ENCODE assay signal across 23 cellular contexts in genomic region chr2:229202646-229203045, GRCh38.
DNase-seq lines count a peak whose midpoint lies in the region; ATAC-seq and TF ChIP-seq lines count a peak whose summit lies in the region.
"Had no signal": no experiment of that assay in that cellular context is flagged by ENCODE, and none has a peak within 500 bp of the region (broad histone marks: within the 10 kb centered on the region; RNA-seq: fewer than 3 reads in every experiment).

No MANE protein-coding gene starts in this region.

- no peak overlapping the region for H3K4ac ChIP-seq in IMR-90 (ENCODE audit: low read depth, low read length)

- no peak overlapping the region for H2AK5ac ChIP-seq in IMR-90 (ENCODE audit: low read depth, low read length)

- CTCF ChIA-PET in IMR-90 (lab: Yijun Ruan, JAX), result no interaction called here

- H4K5ac ChIP-seq in IMR-90 (ENCODE audit: low read depth, low read length), result no peak overlapping the region

- no peak overlapping the region for H3K4me2 ChIP-seq in IMR-90 (ENCODE audit: low read depth, low read length)
- H3K4me2 ChIP-seq in fibroblast of lung (ENCODE audit: extremely low read depth, insufficient read depth, low read length), result no peak overlapping the region
- H3K4me2 ChIP-seq: SK-N-SH had no signal

- H3K79me1 ChIP-seq in IMR-90 (ENCODE audit: low read depth in 1 of 2, low read length in 2 of 2), result no peaks in the 10 kb centered on the region

- H3K18ac ChIP-seq in IMR-90 (ENCODE audit: low read depth, low read length), result no peak overlapping the region

- BruUV-seq in IMR-90 (replicated peaks; lab: Mats Ljungman, UMichigan), result no TSS peak

- no peaks in the 10 kb centered on the region for H3K36me3 Mint-ChIP-seq in activated T-helper 17 cell treated with anti-CD3 and anti-CD28 coated beads, Interleukin-2, amount 50 U/mL, for 72 hours (ENCODE audit: low read depth)

- no CpG with 5 or more reads among the region's 1 CpG for WGBS in IMR-90 (ENCODE audit: extremely low coverage in 2 of 2, insufficient read length in 1 of 2), 2 experiments

- peak; percentile 4 for DNase-seq in IMR-90
- peak; percentile 13 to 42 for DNase-seq in fibroblast of lung (ENCODE audit: low read depth in 2 of 2)
- DNase-seq in iris pigment epithelial cell (ENCODE audit: low read depth), result peak; percentile 74
- DNase-seq in AG08396 (ENCODE audit: low spot score), result no peak
- DNase-seq in activated CD4-positive, alpha-beta T cell treated with anti-CD3 and anti-CD28 coated beads for 4 hours, result no peak
- no peak for DNase-seq in lower lobe of right lung
- DNase-seq: Calu3, DMS153, DND-41, GM23248, H9, HFFc6, KBM-7, MG63, NCI-H1105 treated with DMSO at 0.1 percent for 48 hours, NCI-H146, NCI-H1930, NCI-H2107, NCI-H524, NCI-H774, PC-3, SK-N-SH had no signal

- H3K9me1 ChIP-seq in IMR-90 (ENCODE audit: insufficient read depth, low read length), result no peaks in the 10 kb centered on the region

- H2BK5ac ChIP-seq in IMR-90 (ENCODE audit: low read depth, low read length, poor library complexity, severe bottlenecking), result no peak overlapping the region

- POLR2A ChIA-PET in IMR-90 (lab: Charles Lee; ENCODE audit: unreplicated experiment), result no interaction called here

- H3K27ac Mint-ChIP-seq in activated T-helper 17 cell treated with anti-CD3 and anti-CD28 coated beads, Interleukin-2, amount 50 U/mL, for 72 hours, result no peak overlapping the region
- H3K27ac Mint-ChIP-seq: H9, HFFc6 had no signal

- H3K36me3 ChIP-seq in IMR-90 (ENCODE audit: control insufficient read depth, insufficient read depth, low read length) (no peaks in the 10 kb centered on the region), fibroblast of lung (ENCODE audit: control insufficient read depth, insufficient read depth, low read length) (no peaks in the 10 kb centered on the region), lower lobe of right lung (no peaks in the 10 kb centered on the region)

- H3K27me3 ChIP-seq in IMR-90 (ENCODE audit: control insufficient read depth, insufficient read depth, low read length), result no peaks in the 10 kb centered on the region
- no peaks in the 10 kb centered on the region for H3K27me3 ChIP-seq in fibroblast of lung (ENCODE audit: control insufficient read depth, insufficient read depth, low read length)
- H3K27me3 ChIP-seq in lower lobe of right lung (ENCODE audit: low read depth), result no peaks in the 10 kb centered on the region
- H3K27me3 ChIP-seq: MG63 had no signal

- no peak for TF ChIP-seq POLR2A in IMR-90 (IDR thresholded peaks at IDR 0.05; ENCODE audit: low read depth, low read length)

- no peak overlapping the region for H3K23ac ChIP-seq in IMR-90 (ENCODE audit: low read depth, low read length)

- H4K20me1 ChIP-seq in IMR-90 (ENCODE audit: insufficient read depth, low read length) (no peaks in the 10 kb centered on the region), fibroblast of lung (ENCODE audit: control insufficient read depth, extremely low read depth, insufficient read depth, low read length) (no peaks in the 10 kb centered on the region)

- H3K27ac ChIP-seq in IMR-90 (ENCODE audit: insufficient read depth, low read length) (no peak overlapping the region), fibroblast of lung (ENCODE audit: insufficient read depth, low read length) (no peak overlapping the region), lower lobe of right lung (no peak overlapping the region)
- H3K27ac ChIP-seq: GM23248 had no signal

- no peak overlapping the region for H2AK9ac ChIP-seq in IMR-90 (replicated peaks; ENCODE audit: low read depth, low read length, poor library complexity)

- H2BK15ac ChIP-seq in IMR-90 (ENCODE audit: low read depth, low read length), result no peak overlapping the region

- in situ Hi-C loops in IMR-90 (cut with MboI; ENCODE audit: low sequenced_read_pairs), result no loop called here

- no peaks in the 10 kb centered on the region for H3K4me1 ChIP-seq in IMR-90 (ENCODE audit: control insufficient read depth, insufficient read depth, low read length)
- H3K4me1 ChIP-seq in fibroblast of lung (ENCODE audit: control insufficient read depth, extremely low read depth, insufficient read depth, low read length), result no peaks in the 10 kb centered on the region
- H3K4me1 ChIP-seq in lower lobe of right lung, result peaks cover 5% of the 10 kb centered on the region

- H3K56ac ChIP-seq in IMR-90 (ENCODE audit: extremely low read depth, insufficient read depth, low read length), result no peak overlapping the region

- peaks cover 12% of the 10 kb centered on the region for H3K9me3 Mint-ChIP-seq in activated T-helper 17 cell treated with anti-CD3 and anti-CD28 coated beads, Interleukin-2, amount 50 U/mL, for 72 hours
- H3K9me3 Mint-ChIP-seq: H9, HFFc6 had no signal

- TF ChIP-seq CTCF in IMR-90 (conservative IDR thresholded peaks at IDR 0.05; ENCODE audit: low read depth, low read length) (no peak), fibroblast of lung (conservative IDR thresholded peaks at IDR 0.05 in 1 of 2, IDR thresholded peaks at IDR 0.05 in 1 of 2; ENCODE audit: low read depth in 1 of 2, low read length in 2 of 2) (no peak), lower lobe of right lung (IDR thresholded peaks at IDR 0.05) (no peak)

- H3K79me2 ChIP-seq in fibroblast of lung (ENCODE audit: control insufficient read depth, insufficient read depth, low read length), result no peaks in the 10 kb centered on the region

- dilution Hi-C loops in IMR-90 (cut with HindIII; ENCODE audit: low sequenced_read_pairs, unreplicated experiment), result no loop called here

- ATAC-seq in IMR-90 (ENCODE audit: low read depth) (peak; percentile 24), lower lobe of right lung (no peak)
- ATAC-seq in activated T-helper 17 cell treated with anti-CD3 and anti-CD28 coated beads, Interleukin-2, amount 50 U/mL, for 72 hours (replicated peaks), result no peak
- ATAC-seq: PC-3 had no signal

- H3K4me3 Mint-ChIP-seq in activated T-helper 17 cell treated with anti-CD3 and anti-CD28 coated beads, Interleukin-2, amount 50 U/mL, for 72 hours, result no peak overlapping the region
- H3K4me3 Mint-ChIP-seq: H9, HFFc6 had no signal

- no peak for TF ChIP-seq RAD21 in IMR-90 (IDR thresholded peaks at IDR 0.05; ENCODE audit: low read length)

- H2BK120ac ChIP-seq in IMR-90 (ENCODE audit: low read depth, low read length), result no peak overlapping the region

- no peak overlapping the region for H2AFZ ChIP-seq in IMR-90 (replicated peaks; ENCODE audit: low read length, poor library complexity)
- no peak overlapping the region for H2AFZ ChIP-seq in fibroblast of lung (ENCODE audit: low read length)
- H2AFZ ChIP-seq: GM23248 had no signal

- H3K4me1 Mint-ChIP-seq in activated T-helper 17 cell treated with anti-CD3 and anti-CD28 coated beads, Interleukin-2, amount 50 U/mL, for 72 hours, result no peaks in the 10 kb centered on the region
- H3K4me1 Mint-ChIP-seq: H9 had no signal

- intact Hi-C loops in IMR-90 (cut with micrococcal nuclease), result no loop called here
- intact Hi-C loops in lower lobe of right lung (cut with DNase I), result no loop called here

- no peaks in the 10 kb centered on the region for H3K27me3 Mint-ChIP-seq in activated T-helper 17 cell treated with anti-CD3 and anti-CD28 coated beads, Interleukin-2, amount 50 U/mL, for 72 hours

- H3K9ac ChIP-seq in IMR-90 (ENCODE audit: low read depth, low read length) (no peak overlapping the region), fibroblast of lung (ENCODE audit: insufficient read depth, low read length) (no peak overlapping the region)
- H3K9ac ChIP-seq: GM23248, SK-N-SH had no signal

- no peak overlapping the region for H3K4me3 ChIP-seq in IMR-90 (ENCODE audit: insufficient read depth, low read depth, low read length)
- no peak overlapping the region for H3K4me3 ChIP-seq in fibroblast of lung (replicated peaks in 1 of 4; ENCODE audit: control extremely low read depth in 1 of 4, insufficient read depth in 1 of 4, low read depth in 3 of 4, low read length in 4 of 4)
- no peak overlapping the region for H3K4me3 ChIP-seq in lower lobe of right lung
- H3K4me3 ChIP-seq: GM23248, MG63 had no signal

- H3K14ac ChIP-seq in IMR-90 (replicated peaks; ENCODE audit: low read depth, low read length), result no peak overlapping the region

- H3K9me3 ChIP-seq in IMR-90 (ENCODE audit: control insufficient read depth, insufficient read depth, low read length), result no peaks in the 10 kb centered on the region; the same call in 1 of the 2 replicates
- no peaks in the 10 kb centered on the region for H3K9me3 ChIP-seq in fibroblast of lung (ENCODE audit: control insufficient read depth, insufficient read depth, low read depth, low read length)
- H3K9me3 ChIP-seq in lower lobe of right lung, result no peaks in the 10 kb centered on the region
- H3K9me3 ChIP-seq: MG63 had no signal

- H4K8ac ChIP-seq in IMR-90 (ENCODE audit: low read depth in 2 of 2, low read length in 2 of 2), result no peak overlapping the region

- H2BK20ac ChIP-seq in IMR-90 (ENCODE audit: low read depth, low read length), result no peak overlapping the region

- H4K91ac ChIP-seq in IMR-90 (ENCODE audit: insufficient read depth, low read depth, low read length), result no peak overlapping the region

TF ChIP-seq in IMR-90, 13 proteins besides CTCF, POLR2A, EP300 and RAD21:
- TF ChIP-seq ELK1 (IDR thresholded peaks at IDR 0.05; ENCODE audit: borderline replicate concordance, low read depth, low read length), result no peak

Comparison
In these comparisons a context has a peak if more than half of its experiments do, and no peak if none do; other contexts are left out.
1. DNase-seq: peak in IMR-90 (single experiment), fibroblast of lung (2 of 2) and iris pigment epithelial cell (single experiment); none in AG08396 (single experiment), activated CD4-positive, alpha-beta T cell treated with anti-CD3 and anti-CD28 coated beads for 4 hours (0 of 2) and lower lobe of right lung (single experiment).